In genomic region chr4:164293181-164293580, GRCh38 we compare ENCODE assay signal across 14 cellular contexts.
DNase-seq lines count a peak whose midpoint lies in the region; ATAC-seq and TF ChIP-seq lines count a peak whose summit lies in the region.
"Had no signal": no experiment of that assay in that cellular context is flagged by ENCODE, and none has a peak within 500 bp of the region (broad histone marks: within the 10 kb centered on the region; RNA-seq: fewer than 3 reads in every experiment).

No MANE protein-coding gene starts in this region.

- WGBS in trophoblast cell (ENCODE audit: extremely low coverage, insufficient coverage, insufficient read length): no CpG with 5 or more reads among the region's 4 CpGs

- H3K36me3 ChIP-seq in trophoblast cell (ENCODE audit: control insufficient read depth in 1 of 2, insufficient read depth in 2 of 2, low read length in 2 of 2): no peaks in the 10 kb centered on the region
- H3K36me3 ChIP-seq: BE2C had no signal

- H3K23ac ChIP-seq in trophoblast cell (ENCODE audit: low read length): no peak overlapping the region

- no peak overlapping the region for H2AK5ac ChIP-seq in trophoblast cell (ENCODE audit: low read length)

- in situ Hi-C loops in SK-MEL-5 (cut with HindIII; ENCODE audit: low pct_unique_long_range_greater_than_20kb, low sequenced_read_pairs): no loop called here

- no peak overlapping the region for H4K8ac ChIP-seq in trophoblast cell (ENCODE audit: low read depth, low read length)

- no peak overlapping the region for H4K12ac ChIP-seq in trophoblast cell (ENCODE audit: low read depth, low read length)

- H3K27ac ChIP-seq in trophoblast cell (ENCODE audit: low read depth, low read length): no peak overlapping the region
- H3K27ac ChIP-seq: A549, C4-2B had no signal

- no peaks in the 10 kb centered on the region for H3K79me2 ChIP-seq in trophoblast cell (ENCODE audit: control insufficient read depth, insufficient read depth, low read length, poor library complexity)

- DNase-seq in H4 (ENCODE audit: low spot score) (peak; percentile 4), NCI-H2227 (lab: John Stamatoyannopoulos, UW; ENCODE audit: unreplicated experiment) (peak; percentile 4), SK-MEL-5 (ENCODE audit: low read depth, low spot score) (peak; percentile 7), omental fat pad (ENCODE audit: low spot score) (no peak), trophoblast cell (no peak), GDM1 (lab: John Stamatoyannopoulos, UW) (no peak), NCI-H526 treated with DMSO at 0.1 percent for 48 hours (lab: John Stamatoyannopoulos, UW) (no peak)
- DNase-seq: BE2C; CD4-positive, alpha-beta memory T cell; DMS79; EL; H7 had no signal

- no peak overlapping the region for H3K4me3 ChIP-seq in trophoblast cell (ENCODE audit: low read depth, low read length)
- H3K4me3 ChIP-seq: A549 had no signal

- H3K9ac ChIP-seq in trophoblast cell (ENCODE audit: low read length): no peak overlapping the region

- no peak overlapping the region for H3K18ac ChIP-seq in trophoblast cell (ENCODE audit: low read length)

- no peaks in the 10 kb centered on the region for H3K27me3 ChIP-seq in trophoblast cell (ENCODE audit: insufficient read depth, low read length)
- H3K27me3 ChIP-seq: BE2C had no signal

- no peak overlapping the region for H2AFZ ChIP-seq in trophoblast cell (ENCODE audit: insufficient read depth, low read length, poor library complexity)

- no peak for TF ChIP-seq CTCF in omental fat pad (IDR thresholded peaks at IDR 0.05)

- no peaks in the 10 kb centered on the region for H3K9me3 ChIP-seq in trophoblast cell (ENCODE audit: insufficient read depth, low read depth, low read length)
- H3K9me3 ChIP-seq: A549, BE2C had no signal

- no peak overlapping the region for H2BK12ac ChIP-seq in trophoblast cell (ENCODE audit: low read length)

- no peak overlapping the region for H4K91ac ChIP-seq in trophoblast cell (ENCODE audit: low read depth, low read length)

- no peak overlapping the region for H3K4me2 ChIP-seq in trophoblast cell (ENCODE audit: low read length)
- H3K4me2 ChIP-seq: A549 had no signal

- no peak overlapping the region for H3K14ac ChIP-seq in trophoblast cell (ENCODE audit: low read length)

- peak; percentile 54 for ATAC-seq in omental fat pad (ENCODE audit: low FRiP score)
- ATAC-seq: A549 had no signal

- no peak overlapping the region for H2BK120ac ChIP-seq in trophoblast cell (ENCODE audit: insufficient read depth, low read length, poor library complexity)

- H2BK5ac ChIP-seq in trophoblast cell (ENCODE audit: low read depth, low read length, poor library complexity): no peak overlapping the region

- no peak overlapping the region for H3K4ac ChIP-seq in trophoblast cell (ENCODE audit: low read depth, low read length)

- H3K4me1 ChIP-seq in trophoblast cell (ENCODE audit: control insufficient read depth in 1 of 2, insufficient read depth in 2 of 2, low read length in 2 of 2): no peaks in the 10 kb centered on the region
- H3K4me1 ChIP-seq: A549, BE2C had no signal

- H3K79me1 ChIP-seq in trophoblast cell (ENCODE audit: low read length): no peaks in the 10 kb centered on the region

Comparison
In these comparisons a context has a peak if more than half of its experiments do, and no peak if none do; other contexts are left out.
1. DNase-seq: peak in H4 (single experiment), NCI-H2227 (single experiment) and SK-MEL-5 (single experiment); none in omental fat pad (single experiment), trophoblast cell (0 of 2), GDM1 (single experiment) and NCI-H526 treated with DMSO at 0.1 percent for 48 hours (single experiment).